8 cellular contexts compared by ENCODE assay signal in the genomic region with DNA sequence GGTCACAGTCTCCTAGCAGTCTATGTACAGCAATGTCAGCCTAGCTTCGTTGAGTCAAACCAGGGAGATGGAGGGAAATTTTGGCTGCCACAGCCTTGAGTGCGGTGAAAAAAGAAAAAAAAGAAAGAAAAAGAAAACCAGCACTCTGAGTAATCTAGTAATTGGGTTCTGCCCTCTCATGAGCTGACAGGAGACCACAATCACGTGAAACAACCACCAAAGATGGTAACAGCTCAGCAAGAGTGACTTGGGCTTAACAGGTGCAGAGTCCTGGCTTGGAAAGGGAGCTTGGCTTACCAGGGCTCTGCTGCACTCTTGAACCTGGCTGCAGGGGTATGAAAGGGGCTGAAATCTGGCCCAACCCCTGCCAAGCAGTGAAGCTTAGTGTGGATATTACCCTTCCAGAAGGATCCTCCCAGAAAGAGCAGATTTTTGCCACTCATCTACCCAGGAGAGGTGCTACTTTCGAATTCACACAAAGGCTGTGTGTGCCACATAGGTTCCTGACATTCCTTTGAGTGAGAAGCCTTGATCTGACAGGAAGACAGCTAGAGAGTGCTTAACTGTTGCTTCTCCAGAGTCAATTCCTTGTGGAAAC.
DNase-seq lines count a peak whose midpoint lies in the region; ATAC-seq and TF ChIP-seq lines count a peak whose summit lies in the region.

No MANE protein-coding gene starts in this region.

- H3K27me3 ChIP-seq in WERI-Rb-1 (ENCODE audit: insufficient read depth, low read depth, severe bottlenecking), result no peaks in the 10 kb centered on the region

- peak overlapping the region; percentile 70 for H3K27ac Mint-ChIP-seq in stimulated activated memory B cell treated with anti-CD40 and anti-IgM and Interleukin-4, amounts not matched to agents 10 μg/mL and 1 μg/mL and 100 μg/mL, for 72 hours

- H3K4me3 Mint-ChIP-seq in stimulated activated memory B cell treated with anti-CD40 and anti-IgM and Interleukin-4, amounts not matched to agents 10 μg/mL and 1 μg/mL and 100 μg/mL, for 72 hours, result peak overlapping the region; percentile 61

- H3K4me3 ChIP-seq in WERI-Rb-1 (ENCODE audit: low read depth, low read length), result no peak overlapping the region

- no peak for TF ChIP-seq CTCF in WERI-Rb-1 (IDR thresholded peaks at IDR 0.05; ENCODE audit: low read depth, low read length)

- H3K36me3 Mint-ChIP-seq in stimulated activated memory B cell treated with anti-CD40 and anti-IgM and Interleukin-4, amounts not matched to agents 10 μg/mL and 1 μg/mL and 100 μg/mL, for 72 hours, result no peaks in the 10 kb centered on the region

- H3K4me1 Mint-ChIP-seq in stimulated activated memory B cell treated with anti-CD40 and anti-IgM and Interleukin-4, amounts not matched to agents 10 μg/mL and 1 μg/mL and 100 μg/mL, for 72 hours, result peaks cover 59% of the 10 kb centered on the region

- no peaks in the 10 kb centered on the region for H3K36me3 ChIP-seq in WERI-Rb-1

- H3K9me3 ChIP-seq in WERI-Rb-1 (ENCODE audit: severe bottlenecking), result no peaks in the 10 kb centered on the region

- no peak overlapping the region for H3K27ac ChIP-seq in WERI-Rb-1

- no peaks in the 10 kb centered on the region for H3K9me3 Mint-ChIP-seq in stimulated activated memory B cell treated with anti-CD40 and anti-IgM and Interleukin-4, amounts not matched to agents 10 μg/mL and 1 μg/mL and 100 μg/mL, for 72 hours

- no peaks in the 10 kb centered on the region for H3K27me3 Mint-ChIP-seq in stimulated activated memory B cell treated with anti-CD40 and anti-IgM and Interleukin-4, amounts not matched to agents 10 μg/mL and 1 μg/mL and 100 μg/mL, for 72 hours

- DNase-seq in activated CD4-positive, CD25-positive, alpha-beta regulatory T cell treated with anti-CD3 and anti-CD28 coated beads, Interleukin-2, amount 50 U/mL, for 72 hours, result peak; percentile 60
- DNase-seq in fibroblast of peridontal ligament (ENCODE audit: extremely low read depth) (peak; percentile 54), SHP77 (lab: John Stamatoyannopoulos, UW) (no peak), NCI-H446 (lab: John Stamatoyannopoulos, UW) (no peak), WERI-Rb-1 (no peak)

- ATAC-seq in GM18861 (IDR thresholded peaks at IDR 0.05; ENCODE audit: unreplicated experiment) (peak; percentile 85), HG02970 (IDR thresholded peaks at IDR 0.05; ENCODE audit: low FRiP score, unreplicated experiment) (peak; percentile 83)
- ATAC-seq in stimulated activated memory B cell treated with anti-CD40 and anti-IgM and Interleukin-4, amounts not matched to agents 10 μg/mL and 1 μg/mL and 100 μg/mL, for 72 hours, result peak; percentile 96

Comparison
In these comparisons a context has a peak if more than half of its experiments do, and no peak if none do; other contexts are left out.
1. DNase-seq: peak in activated CD4-positive, CD25-positive, alpha-beta regulatory T cell treated with anti-CD3 and anti-CD28 coated beads, Interleukin-2, amount 50 U/mL, for 72 hours (single experiment) and fibroblast of peridontal ligament (single experiment); none in SHP77 (0 of 2), NCI-H446 (0 of 2) and WERI-Rb-1 (single experiment).
2. Peak in every context shown above with its lines, with median percentiles within 50 percentile points of each other: ATAC-seq.